ENCODE assay signal across 18 cellular contexts in genomic region chr7:55052726-55053431, GRCh38. TPM values are rescaled to one million over a fixed set of nuclear protein-coding genes. Genes with fewer than 3 reads are reported as not detected.
DNase-seq lines count a peak whose midpoint lies in the region; ATAC-seq and TF ChIP-seq lines count a peak whose summit lies in the region.
"Had no signal": no experiment of that assay in that cellular context is flagged by ENCODE, and none has a peak within 500 bp of the region (broad histone marks: within the 10 kb centered on the region; RNA-seq: fewer than 3 reads in every experiment).

No MANE protein-coding gene starts in this region.

- TF ChIP-seq EP300 in SK-N-SH (IDR thresholded peaks at IDR 0.05; ENCODE audit: borderline replicate concordance in 1 of 2, low read depth in 1 of 2, low read length in 1 of 2) (no peak), upper lobe of left lung (IDR thresholded peaks at IDR 0.05) (no peak)

- no peak overlapping the region for H2AFZ ChIP-seq in SK-N-SH (ENCODE audit: low read depth)

- H3K9me3 ChIP-seq in SK-N-SH = no peaks in the 10 kb centered on the region
- H3K9me3 ChIP-seq in upper lobe of left lung = no peaks in the 10 kb centered on the region

- H3F3A ChIP-seq in SK-N-SH (replicated peaks; ENCODE audit: insufficient read depth) = peaks cover 10% of the 10 kb centered on the region

- H3K9me3 Mint-ChIP-seq in nephron = no peaks in the 10 kb centered on the region
- peaks cover 4% of the 10 kb centered on the region for H3K9me3 Mint-ChIP-seq in type B pancreatic cell
- H3K9me3 Mint-ChIP-seq in activated naive CD4-positive, alpha-beta T cell treated with anti-CD3 and anti-CD28 coated beads, Interleukin-2, amount 50 U/mL, for 72 hours = no peaks in the 10 kb centered on the region
- H3K9me3 Mint-ChIP-seq: activated T-cell treated with anti-CD3 and anti-CD28 coated beads, Interleukin-2, amount 50 U/mL, for 72 hours; stimulated activated memory B cell treated with anti-CD40 and anti-IgM and Interleukin-4, amounts not matched to agents 10 μg/mL and 1 μg/mL and 100 μg/mL, for 72 hours had no signal

- H3K36me3 ChIP-seq in SK-N-SH (replicated peaks in 1 of 2; ENCODE audit: control insufficient read depth in 1 of 2, insufficient read depth in 2 of 2, low read length in 1 of 2) = peaks cover 0 to 20% of the 10 kb centered on the region in 2 experiments
- peaks cover 0 to 4% (median 0%) of the 10 kb centered on the region in 4 donors for H3K36me3 ChIP-seq in upper lobe of left lung

- peaks cover 73% of the 10 kb centered on the region for H4K20me1 ChIP-seq in SK-N-SH (ENCODE audit: insufficient read depth)

- TF ChIP-seq POLR2A in upper lobe of left lung (IDR thresholded peaks at IDR 0.05) = no peak

- peak overlapping the region; percentile 55 for H3K9ac ChIP-seq in SK-N-SH
- H3K9ac ChIP-seq: KMS-11 had no signal

- peak overlapping the region in 2 of 3 experiments; percentile 36 to 81 for H3K27ac Mint-ChIP-seq in nephron
- peak overlapping the region; percentile 86 for H3K27ac Mint-ChIP-seq in type B pancreatic cell
- H3K27ac Mint-ChIP-seq in activated naive CD4-positive, alpha-beta T cell treated with anti-CD3 and anti-CD28 coated beads, Interleukin-2, amount 50 U/mL, for 72 hours = no peak overlapping the region
- H3K27ac Mint-ChIP-seq: activated T-cell treated with anti-CD3 and anti-CD28 coated beads, Interleukin-2, amount 50 U/mL, for 72 hours; naive B cell; stimulated activated memory B cell treated with anti-CD40 and anti-IgM and Interleukin-4, amounts not matched to agents 10 μg/mL and 1 μg/mL and 100 μg/mL, for 72 hours had no signal

- WGBS in SK-N-SH (ENCODE audit: low lambda C conversion rate) = 72% methylated on average over 13 of the region's 13 CpGs
- WGBS in upper lobe of left lung, 2 donors = 82 to 86% methylated on average over 11 to 13 of the region's 13 CpGs

- H3K4me1 Mint-ChIP-seq in nephron = peaks cover 41% of the 10 kb centered on the region
- peaks cover 72% of the 10 kb centered on the region for H3K4me1 Mint-ChIP-seq in type B pancreatic cell (ENCODE audit: unreplicated experiment)
- H3K4me1 Mint-ChIP-seq: naive B cell; stimulated activated memory B cell treated with anti-CD40 and anti-IgM and Interleukin-4, amounts not matched to agents 10 μg/mL and 1 μg/mL and 100 μg/mL, for 72 hours had no signal

- H3K27ac ChIP-seq in SK-N-SH (ENCODE audit: low read depth in 2 of 2, low read length in 1 of 2) (peak overlapping the region in 1 of 2 experiments; percentile 78; a peak in 2 of 4 replicates), upper lobe of left lung (no peak overlapping the region)
- H3K27ac ChIP-seq: 22Rv1 had no signal

- DNase-seq in SK-N-SH (no peak), choroid plexus epithelial cell (ENCODE audit: low read depth) (peak; percentile 72), type B pancreatic cell (ENCODE audit: extremely low spot score, unreplicated experiment) (no peak), upper lobe of left lung (no peak), LoVo (ENCODE audit: low spot score) (no peak)
- no peak for DNase-seq in activated naive CD4-positive, alpha-beta T cell treated with anti-CD3 and anti-CD28 coated beads, Interleukin-2, amount 50 U/mL, for 72 hours (ENCODE audit: low spot score in 2 of 2)
- DNase-seq: activated T-cell treated with anti-CD3 and anti-CD28 coated beads, Interleukin-2, amount 50 U/mL, for 72 hours; aorta; naive B cell; NCI-H1694; NCI-H524; right cardiac atrium had no signal

- CTCF ChIA-PET in SK-N-SH (lab: Yijun Ruan, JAX) = interaction anchor here (0.9 to 9.9 kb wide), 4 partner anchors 8 to 202 kb away, joined by 3 to 67 read pairs (median 4); no protein-coding TSS in a partner anchor

- H3K4me2 ChIP-seq in SK-N-SH = peak overlapping the region; percentile 19
- H3K4me2 ChIP-seq: KMS-11 had no signal

- POLR2A ChIA-PET in SK-N-SH (lab: Yijun Ruan, JAX) = interaction anchor here (0.5 kb wide), 1 partner anchor 78 kb away, joined by 3 read pairs; no protein-coding TSS in a partner anchor

- peaks cover 99% of the 10 kb centered on the region for H3K79me2 ChIP-seq in SK-N-SH (ENCODE audit: insufficient read depth)

- H3K27me3 Mint-ChIP-seq in nephron (ENCODE audit: low read depth) (peaks cover 18% of the 10 kb centered on the region), type B pancreatic cell (no peaks in the 10 kb centered on the region)

- TF ChIP-seq CTCF in SK-N-SH (IDR thresholded peaks at IDR 0.05) (no peak), choroid plexus epithelial cell (conservative IDR thresholded peaks at IDR 0.05; ENCODE audit: low read depth, low read length) (no peak), nephron (IDR thresholded peaks at IDR 0.05; ENCODE audit: unreplicated experiment in 3 of 3) (no peak), type B pancreatic cell (conservative IDR thresholded peaks at IDR 0.05) (no peak), upper lobe of left lung (IDR thresholded peaks at IDR 0.05) (no peak)

- H3K4me1 ChIP-seq in SK-N-SH (ENCODE audit: control insufficient read depth in 1 of 2, insufficient read depth in 2 of 2, low read depth in 1 of 2, low read length in 1 of 2) (peaks cover 0 to 39% of the 10 kb centered on the region in 2 experiments; a peak in 2 of 4 replicates), upper lobe of left lung (peaks cover 0 to 31% (median 15%) of the 10 kb centered on the region in 4 donors)

- no peaks in the 10 kb centered on the region for H3K36me3 Mint-ChIP-seq in nephron (ENCODE audit: low read depth)
- peaks cover 22% of the 10 kb centered on the region for H3K36me3 Mint-ChIP-seq in type B pancreatic cell
- H3K36me3 Mint-ChIP-seq in activated naive CD4-positive, alpha-beta T cell treated with anti-CD3 and anti-CD28 coated beads, Interleukin-2, amount 50 U/mL, for 72 hours = no peaks in the 10 kb centered on the region
- H3K36me3 Mint-ChIP-seq: naive B cell; stimulated activated memory B cell treated with anti-CD40 and anti-IgM and Interleukin-4, amounts not matched to agents 10 μg/mL and 1 μg/mL and 100 μg/mL, for 72 hours had no signal

- H3K9me2 ChIP-seq in SK-N-SH = no peaks in the 10 kb centered on the region

- H3K4me3 Mint-ChIP-seq in nephron (no peak overlapping the region), type B pancreatic cell (peak overlapping the region; percentile 43)
- H3K4me3 Mint-ChIP-seq: activated T-cell treated with anti-CD3 and anti-CD28 coated beads, Interleukin-2, amount 50 U/mL, for 72 hours; stimulated activated memory B cell treated with anti-CD40 and anti-IgM and Interleukin-4, amounts not matched to agents 10 μg/mL and 1 μg/mL and 100 μg/mL, for 72 hours had no signal

- H3K27me3 ChIP-seq in SK-N-SH (ENCODE audit: insufficient read depth) = no peaks in the 10 kb centered on the region
- H3K27me3 ChIP-seq in upper lobe of left lung = no peaks in the 10 kb centered on the region

- no peak for TF ChIP-seq RAD21 in SK-N-SH (IDR thresholded peaks at IDR 0.05; ENCODE audit: low read length)

- ATAC-seq in SK-N-SH treated with all-trans-retinoic acid at 6 μM for 48 hours (no peak), upper lobe of left lung (ENCODE audit: low FRiP score in 2 of 2) (no peak)
- no peak for ATAC-seq in activated naive CD4-positive, alpha-beta T cell treated with anti-CD3 and anti-CD28 coated beads, Interleukin-2, amount 50 U/mL, for 72 hours
- ATAC-seq: activated T-cell treated with anti-CD3 and anti-CD28 coated beads, Interleukin-2, amount 50 U/mL, for 72 hours; Right ventricle myocardium inferior; stimulated activated memory B cell treated with anti-CD40 and anti-IgM and Interleukin-4, amounts not matched to agents 10 μg/mL and 1 μg/mL and 100 μg/mL, for 72 hours had no signal

- H3K4me3 ChIP-seq in SK-N-SH (ENCODE audit: low read depth in 2 of 2, low read length in 1 of 2) = no peak overlapping the region
- no peak overlapping the region for H3K4me3 ChIP-seq in choroid plexus epithelial cell (ENCODE audit: low read depth, low read length)
- H3K4me3 ChIP-seq in upper lobe of left lung = no peak overlapping the region

TF ChIP-seq in SK-N-SH, 30 proteins besides CTCF, POLR2A, EP300 and RAD21:
- TF ChIP-seq MXI1 (IDR thresholded peaks at IDR 0.05; ENCODE audit: low read depth, low read length) = no peak
- TF ChIP-seq FOSL2 (IDR thresholded peaks at IDR 0.05; ENCODE audit: borderline replicate concordance, low read depth) = no peak
- no peak for TF ChIP-seq YY1 (IDR thresholded peaks at IDR 0.05; ENCODE audit: low read depth)
- no peak for TF ChIP-seq EZH2phosphoT487 (IDR thresholded peaks at IDR 0.05; ENCODE audit: borderline replicate concordance, low read depth)
- no peak for TF ChIP-seq ELF1 (IDR thresholded peaks at IDR 0.05)
- TF ChIP-seq RFX5 (IDR thresholded peaks at IDR 0.05; ENCODE audit: low read length) = no peak
- no peak for TF ChIP-seq MAX (IDR thresholded peaks at IDR 0.05; ENCODE audit: low read depth)
- no peak for TF ChIP-seq POLR2AphosphoS5 (IDR thresholded peaks at IDR 0.05; ENCODE audit: low read depth, low read length)

TF ChIP-seq in SK-N-SH treated with all-trans-retinoic acid at 6 μM for 48 hours, 23 proteins besides CTCF, POLR2A, EP300 and RAD21 (continues in another document):
- TF ChIP-seq POU6F1 (CRISPR knock-in tag; IDR thresholded peaks at IDR 0.05; ENCODE audit: borderline replicate concordance, low read depth) = no peak

RNA-seq across cellular contexts. Expression of gene EGFR, which starts 34.1 kb away (rescaled TPM):
- 30.7 and 37.6 TPM in 2 replicates for polyA plus RNA-seq in SK-N-SH (2012; rRNA removed)
- 28.1 and 35.5 TPM in 2 replicates for polyA plus RNA-seq in SK-N-SH (2012; cell fraction: cytosol; rRNA removed)
- polyA plus RNA-seq in SK-N-SH (2012; cell fraction: nucleus; rRNA removed) = 63.1 and 73.2 TPM in 2 replicates
- total RNA-seq in type B pancreatic cell (ENCODE audit: low replicate concordance) (44.6 and 56.5 TPM in 2 replicates), upper lobe of left lung (100 to 1,000 TPM in 2 of 6 donors, 10 to 100 TPM in 4; 58.7 to 110 (median 93.2) TPM)
- not detected for total RNA-seq in activated naive CD4-positive, alpha-beta T cell treated with anti-CD3 and anti-CD28 coated beads, Interleukin-2, amount 50 U/mL, for 72 hours

Comparison
In these comparisons a context has a peak if more than half of its experiments do, and no peak if none do; other contexts are left out.
1. H3K27ac Mint-ChIP-seq: peak in nephron (2 of 3) and type B pancreatic cell (single experiment); none in activated naive CD4-positive, alpha-beta T cell treated with anti-CD3 and anti-CD28 coated beads, Interleukin-2, amount 50 U/mL, for 72 hours (0 of 2).
2. RNA of gene EGFR, which starts 34.1 kb away (total RNA-seq): 58.7 to 110 TPM in upper lobe of left lung and 44.6 to 56.5 TPM in type B pancreatic cell; not detected in activated naive CD4-positive, alpha-beta T cell treated with anti-CD3 and anti-CD28 coated beads, Interleukin-2, amount 50 U/mL, for 72 hours; every median in the first group is over 10 times any median in the second.